ENCODE assay signal across 9 cellular contexts in genomic region chr9:14348241-14349140, GRCh38. TPM values are rescaled to one million over a fixed set of nuclear protein-coding genes. Genes with fewer than 3 reads are reported as not detected.
A peak's percentile ranks its signal among the peaks of the same experiment; 100 is the strongest.
DNase-seq lines count a peak whose midpoint lies in the region; ATAC-seq, FAIRE-seq and TF ChIP-seq lines count a peak whose summit lies in the region.
"Had no signal": no experiment of that assay in that cellular context is flagged by ENCODE, and none has a peak within 500 bp of the region (broad histone marks: within the 10 kb centered on the region; RNA-seq: fewer than 3 reads in every experiment).

No MANE protein-coding gene starts in this region.

- FAIRE-seq in astrocyte (lab: Jason Lieb, UNC) = no peak

- peaks cover 42% of the 10 kb centered on the region for H3K4me1 ChIP-seq in astrocyte (ENCODE audit: insufficient read depth, low read length)
- H3K4me1 ChIP-seq in right atrium auricular region = peaks cover 0 to 67% of the 10 kb centered on the region in 2 donors
- peaks cover 33% of the 10 kb centered on the region for H3K4me1 ChIP-seq in psoas muscle

- peaks cover 60% of the 10 kb centered on the region for H3K27me3 Mint-ChIP-seq in astrocyte (ENCODE audit: low read depth, unreplicated experiment)
- peaks cover 75% of the 10 kb centered on the region for H3K27me3 Mint-ChIP-seq in activated naive CD4-positive, alpha-beta T cell treated with anti-CD3 and anti-CD28 coated beads for 36 hours (ENCODE audit: low read depth)

- H3K27me3 ChIP-seq in astrocyte (ENCODE audit: insufficient read depth, low read length) = peaks cover 91% of the 10 kb centered on the region
- no peaks in the 10 kb centered on the region for H3K27me3 ChIP-seq in right atrium auricular region
- no peaks in the 10 kb centered on the region for H3K27me3 ChIP-seq in psoas muscle (ENCODE audit: insufficient read depth in 3 of 3, low read length in 2 of 3)

- CTCF ChIA-PET in activated naive CD4-positive, alpha-beta T cell treated with anti-CD3 and anti-CD28 coated beads for 36 hours (lab: Charles Lee) = interaction anchor here (0.7 kb wide), 1 partner anchor 9 kb away, joined by 3 read pairs; no protein-coding TSS in a partner anchor

- ATAC-seq in psoas muscle = peak; percentile 11 to 35 (median 26)

- H3K4me3 ChIP-seq in astrocyte (ENCODE audit: insufficient read depth, low read depth, low read length) (peak overlapping the region; percentile 46), right atrium auricular region (peak overlapping the region; percentile 49 to 60), psoas muscle (peak overlapping the region; percentile 71)

- H3K9me3 ChIP-seq in astrocyte (ENCODE audit: insufficient read depth, low read depth, low read length) (no peaks in the 10 kb centered on the region), right atrium auricular region (no peaks in the 10 kb centered on the region), psoas muscle (no peaks in the 10 kb centered on the region)

- 30 to 46% (median 37%) methylated on average over 44 to 45 of the region's 45 CpGs for WGBS in psoas muscle, 3 donors

- H3K27ac Mint-ChIP-seq in astrocyte (ENCODE audit: unreplicated experiment) = peak overlapping the region; percentile 41
- H3K27ac Mint-ChIP-seq in activated naive CD4-positive, alpha-beta T cell treated with anti-CD3 and anti-CD28 coated beads for 36 hours = no peak overlapping the region

- peak overlapping the region; percentile 20 for H3K27ac ChIP-seq in astrocyte (ENCODE audit: low read depth, low read length)
- H3K27ac ChIP-seq in right atrium auricular region = peak overlapping the region; percentile 92 to 93
- peak overlapping the region; percentile 83 for H3K27ac ChIP-seq in psoas muscle

- peak overlapping the region; percentile 80 for H3K4me2 ChIP-seq in astrocyte (ENCODE audit: low read length)

- H2AFZ ChIP-seq in astrocyte (ENCODE audit: low read depth, low read length) = peak overlapping the region; percentile 45

- H3K4me3 Mint-ChIP-seq in astrocyte (ENCODE audit: unreplicated experiment) = peak overlapping the region; percentile 77
- no peak overlapping the region for H3K4me3 Mint-ChIP-seq in activated naive CD4-positive, alpha-beta T cell treated with anti-CD3 and anti-CD28 coated beads for 36 hours

- H3K36me3 ChIP-seq in astrocyte (ENCODE audit: insufficient read depth, low read length) = no peaks in the 10 kb centered on the region
- H3K36me3 ChIP-seq in right atrium auricular region = no peaks in the 10 kb centered on the region
- no peaks in the 10 kb centered on the region for H3K36me3 ChIP-seq in psoas muscle (ENCODE audit: insufficient read depth in 1 of 2, low read depth in 1 of 2)

- peaks cover 36% of the 10 kb centered on the region for H3K79me2 ChIP-seq in astrocyte (ENCODE audit: insufficient read depth, low read length)

- H3K36me3 Mint-ChIP-seq in astrocyte (ENCODE audit: low read depth, unreplicated experiment) = no peaks in the 10 kb centered on the region
- H3K36me3 Mint-ChIP-seq in activated naive CD4-positive, alpha-beta T cell treated with anti-CD3 and anti-CD28 coated beads for 36 hours (ENCODE audit: low read depth) = no peaks in the 10 kb centered on the region

- no peaks in the 10 kb centered on the region for H3K9me3 Mint-ChIP-seq in astrocyte (ENCODE audit: unreplicated experiment)
- no peaks in the 10 kb centered on the region for H3K9me3 Mint-ChIP-seq in activated naive CD4-positive, alpha-beta T cell treated with anti-CD3 and anti-CD28 coated beads for 36 hours

- H4K20me1 ChIP-seq in astrocyte (ENCODE audit: insufficient read depth, low read length) = no peaks in the 10 kb centered on the region

- DNase-seq in GM03348 (ENCODE audit: low spot score) = peak; percentile 41
- no peak for DNase-seq in astrocyte (ENCODE audit: low read depth)
- DNase-seq in right atrium auricular region (ENCODE audit: low spot score) = no peak
- DNase-seq in psoas muscle = peak; percentile 43 to 62
- DNase-seq in activated naive CD4-positive, alpha-beta T cell treated with anti-CD3 and anti-CD28 coated beads for 36 hours = no peak
- no peak for DNase-seq in NCI-H1436 treated with DMSO at 0.1 percent for 48 hours (lab: John Stamatoyannopoulos, UW)
- no peak for DNase-seq in ureter (ENCODE audit: low spot score)
- DNase-seq in activated CD4-positive, alpha-beta T cell treated with anti-CD3 and anti-CD28 coated beads, Interleukin-2, amount 50 U/mL, for 1 hour = no peak

- peak overlapping the region; percentile 62 for H3K9ac ChIP-seq in astrocyte (ENCODE audit: low read length)

- TF ChIP-seq CTCF in astrocyte (IDR thresholded peaks at IDR 0.05; ENCODE audit: insufficient read depth, low read depth, low read length) (no peak), right atrium auricular region (IDR thresholded peaks at IDR 0.05) (no peak), psoas muscle (IDR thresholded peaks at IDR 0.05) (no peak)

- intact Hi-C loops in psoas muscle (cut with DNase I) = loop anchor here in 1 of 2 donors (10.0 kb wide), 1 partner anchor 324 kb away; no protein-coding TSS in a partner anchor
- intact Hi-C loops in activated naive CD4-positive, alpha-beta T cell treated with anti-CD3 and anti-CD28 coated beads for 36 hours (cut with micrococcal nuclease) = loop anchor here (1.0 kb wide), 1 partner anchor 35 kb away; no protein-coding TSS in a partner anchor

- H3K4me1 Mint-ChIP-seq in astrocyte (ENCODE audit: low read depth, unreplicated experiment) = peaks cover 3% of the 10 kb centered on the region
- H3K4me1 Mint-ChIP-seq in activated naive CD4-positive, alpha-beta T cell treated with anti-CD3 and anti-CD28 coated beads for 36 hours (ENCODE audit: low read depth) = peaks cover 10% of the 10 kb centered on the region

RNA-seq across cellular contexts. Expression of gene NFIB, which starts 34.5 kb away (rescaled TPM):
- total RNA-seq in astrocyte (8.8 and 9.4 TPM in 2 replicates), right atrium auricular region (10 to 100 TPM; 74.4 to 80.1 TPM), psoas muscle (10 to 100 TPM; 35.0 to 65.1 (median 47.3) TPM), ureter (99.1 TPM)
- 10 to 100 TPM in 1 of 3 donors, 1 to 10 TPM in 2; 5.8 to 17.1 (median 6.1) TPM for polyA plus RNA-seq in psoas muscle
- not detected for total RNA-seq in activated naive CD4-positive, alpha-beta T cell treated with anti-CD3 and anti-CD28 coated beads for 36 hours
- total RNA-seq: T-helper 2 cell treated with Interferon-gamma antibody and Interleukin-4, amounts not matched to agents 100 ng/mL and 5 ng/mL, for 36 hours had no signal

Comparison
In these comparisons a context has a peak if more than half of its experiments do, and no peak if none do; other contexts are left out.
1. DNase-seq: peak in GM03348 (single experiment) and psoas muscle (2 of 2); none in astrocyte (single experiment), right atrium auricular region (single experiment), activated naive CD4-positive, alpha-beta T cell treated with anti-CD3 and anti-CD28 coated beads for 36 hours (single experiment), NCI-H1436 treated with DMSO at 0.1 percent for 48 hours (single experiment), ureter (single experiment) and activated CD4-positive, alpha-beta T cell treated with anti-CD3 and anti-CD28 coated beads, Interleukin-2, amount 50 U/mL, for 1 hour (single experiment).
2. H3K27ac ChIP-seq: peak in every context shown above with its lines; median percentile 92 in right atrium auricular region; 83 in psoas muscle; 20 in astrocyte.
3. Peak in every context shown above with its lines, with median percentiles within 50 percentile points of each other: H3K4me3 ChIP-seq.